ENCODE assay signal across 16 cellular contexts in genomic region chr13:94303644-94304174, GRCh38.
DNase-seq lines count a peak whose midpoint lies in the region; ATAC-seq and TF ChIP-seq lines count a peak whose summit lies in the region.
"Had no signal": no experiment of that assay in that cellular context is flagged by ENCODE, and none has a peak within 500 bp of the region (broad histone marks: within the 10 kb centered on the region; RNA-seq: fewer than 3 reads in every experiment).

No MANE protein-coding gene starts in this region.

- intact Hi-C loops in MCF 10A (cut with micrococcal nuclease) = loop anchor here (10.0 kb wide), 1 partner anchor 69 kb away; no protein-coding TSS in a partner anchor
- intact Hi-C loops in breast epithelium (cut with DNase I; ENCODE audit: low total_unique reads) = no loop called here
- intact Hi-C loops in right lobe of liver (cut with DNase I) = no loop called here
- intact Hi-C loops in upper lobe of right lung (cut with DNase I) = no loop called here
- intact Hi-C loops in Caco-2 (cut with micrococcal nuclease; ENCODE audit: unreplicated experiment) = no loop called here

- H3K4me3 ChIP-seq in breast epithelium (no peak overlapping the region), endodermal cell (ENCODE audit: low read length) (no peak overlapping the region), right lobe of liver (no peak overlapping the region), upper lobe of right lung (no peak overlapping the region), Caco-2 (ENCODE audit: low read depth, low read length) (no peak overlapping the region)
- H3K4me3 ChIP-seq: GM23248, K562 had no signal

- H3K9me3 Mint-ChIP-seq in MCF 10A (ENCODE audit: unreplicated experiment) (no peaks in the 10 kb centered on the region), endodermal cell (peaks cover 2% of the 10 kb centered on the region), Caco-2 (ENCODE audit: unreplicated experiment) (no peaks in the 10 kb centered on the region)

- TF ChIP-seq CTCF in MCF 10A (IDR thresholded peaks at IDR 0.05; ENCODE audit: unreplicated experiment) (no peak), breast epithelium (IDR thresholded peaks at IDR 0.05) (no peak), endodermal cell (conservative IDR thresholded peaks at IDR 0.05) (no peak), right lobe of liver (IDR thresholded peaks at IDR 0.05) (no peak), upper lobe of right lung (IDR thresholded peaks at IDR 0.05) (no peak), Caco-2 (IDR thresholded peaks at IDR 0.05; ENCODE audit: insufficient read depth in 1 of 2, low read depth in 1 of 2, low read length in 1 of 2, severe bottlenecking in 1 of 2, unreplicated experiment in 1 of 2) (no peak)

- no peak overlapping the region for H3K27ac ChIP-seq in breast epithelium
- H3K27ac ChIP-seq in endodermal cell (ENCODE audit: low read depth, low read length) = no peak overlapping the region
- H3K27ac ChIP-seq in right lobe of liver = peak overlapping the region; percentile 47 to 79 (median 53)
- no peak overlapping the region for H3K27ac ChIP-seq in upper lobe of right lung
- H3K27ac ChIP-seq: GM23248 had no signal

- POLR2A ChIA-PET in MCF 10A (lab: Yijun Ruan, JAX) (interaction anchor here (0.6 to 1.8 kb wide), 8 partner anchors 12 to 1039 kb away, joined by 3 to 6 read pairs (median 4); no protein-coding TSS in a partner anchor), Caco-2 (lab: Charles Lee) (no interaction called here)

- ATAC-seq in right lobe of liver (peak; percentile 65 to 83 (median 73)), upper lobe of right lung (no peak)
- ATAC-seq: K562, Right ventricle myocardium inferior had no signal

- DNase-seq in MCF 10A (ENCODE audit: unreplicated experiment) (no peak), breast epithelium (ENCODE audit: low spot score in 2 of 2) (no peak), endodermal cell (no peak), right lobe of liver (no peak), upper lobe of right lung (no peak), NCI-H526 treated with DMSO at 0.1 percent for 48 hours (lab: John Stamatoyannopoulos, UW) (no peak), Caco-2 (no peak), NCI-H2227 (lab: John Stamatoyannopoulos, UW; ENCODE audit: unreplicated experiment) (no peak)
- DNase-seq: C1 segment of cervical spinal cord, GM23248, NCI-H1436 treated with DMSO at 0.1 percent for 48 hours, NCI-H2081 treated with DMSO at 0.1 percent for 48 hours, NCI-H748 treated with DMSO at 0.1 percent for 48 hours, SK-N-SH had no signal

- H3K27me3 Mint-ChIP-seq in MCF 10A (ENCODE audit: insufficient read depth, unreplicated experiment) (no peaks in the 10 kb centered on the region), endodermal cell (ENCODE audit: insufficient read depth) (no peaks in the 10 kb centered on the region), Caco-2 (ENCODE audit: insufficient read depth, unreplicated experiment) (peaks cover 7% of the 10 kb centered on the region)

- no peaks in the 10 kb centered on the region for H3K36me3 Mint-ChIP-seq in MCF 10A (ENCODE audit: insufficient read depth, unreplicated experiment)
- H3K36me3 Mint-ChIP-seq in endodermal cell (ENCODE audit: low read depth) = no peaks in the 10 kb centered on the region
- H3K36me3 Mint-ChIP-seq in Caco-2 (ENCODE audit: insufficient read depth, unreplicated experiment) = no peaks in the 10 kb centered on the region

- TF ChIP-seq POLR2A in breast epithelium (IDR thresholded peaks at IDR 0.05) = no peak
- no peak for TF ChIP-seq POLR2A in right lobe of liver (IDR thresholded peaks at IDR 0.05)

- H3K4me1 Mint-ChIP-seq in MCF 10A (ENCODE audit: insufficient read depth, unreplicated experiment) (peaks cover 21% of the 10 kb centered on the region), endodermal cell (peaks cover 29% of the 10 kb centered on the region), Caco-2 (ENCODE audit: low read depth, unreplicated experiment) (peaks cover 8% of the 10 kb centered on the region)

- H3K27ac Mint-ChIP-seq in MCF 10A (ENCODE audit: low read depth, unreplicated experiment) (peak overlapping the region; percentile 61), endodermal cell (peak overlapping the region; percentile 87), Caco-2 (ENCODE audit: unreplicated experiment) (no peak overlapping the region)

- H3K9me3 ChIP-seq in breast epithelium (no peaks in the 10 kb centered on the region), endodermal cell (ENCODE audit: control insufficient read depth, low read length) (no peaks in the 10 kb centered on the region), right lobe of liver (no peaks in the 10 kb centered on the region), upper lobe of right lung (no peaks in the 10 kb centered on the region), Caco-2 (no peaks in the 10 kb centered on the region)
- H3K9me3 ChIP-seq: SK-N-SH had no signal

- H3K4me1 ChIP-seq in breast epithelium (no peaks in the 10 kb centered on the region), endodermal cell (ENCODE audit: control insufficient read depth, insufficient read depth, low read length) (peaks cover 26% of the 10 kb centered on the region), right lobe of liver (peaks cover 0 to 29% (median 11%) of the 10 kb centered on the region in 4 donors), upper lobe of right lung (no peaks in the 10 kb centered on the region), Caco-2 (no peaks in the 10 kb centered on the region)

- H3K4me3 Mint-ChIP-seq in MCF 10A (ENCODE audit: unreplicated experiment) = no peak overlapping the region
- peak overlapping the region; percentile 24 for H3K4me3 Mint-ChIP-seq in endodermal cell
- no peak overlapping the region for H3K4me3 Mint-ChIP-seq in Caco-2 (ENCODE audit: unreplicated experiment)

- no peak overlapping the region for H3K9ac ChIP-seq in endodermal cell (ENCODE audit: extremely low read depth, low read length, poor library complexity, severe bottlenecking)
- H3K9ac ChIP-seq: GM23248, SK-N-SH had no signal

- no peaks in the 10 kb centered on the region for H3K27me3 ChIP-seq in breast epithelium
- no peaks in the 10 kb centered on the region for H3K27me3 ChIP-seq in endodermal cell (ENCODE audit: control insufficient read depth, insufficient read depth, low read length, poor library complexity, severe bottlenecking)
- no peaks in the 10 kb centered on the region for H3K27me3 ChIP-seq in right lobe of liver
- no peaks in the 10 kb centered on the region for H3K27me3 ChIP-seq in upper lobe of right lung
- H3K27me3 ChIP-seq in Caco-2 (replicated peaks; ENCODE audit: control insufficient read depth, insufficient read depth, low read length) = no peaks in the 10 kb centered on the region

- H3K36me3 ChIP-seq in breast epithelium (no peaks in the 10 kb centered on the region), endodermal cell (ENCODE audit: control insufficient read depth, insufficient read depth, low read length) (no peaks in the 10 kb centered on the region), right lobe of liver (no peaks in the 10 kb centered on the region), upper lobe of right lung (no peaks in the 10 kb centered on the region), Caco-2 (ENCODE audit: control insufficient read depth, insufficient read depth, low read length) (no peaks in the 10 kb centered on the region)

- CTCF ChIA-PET in MCF 10A (lab: Yijun Ruan, JAX) (interaction anchor here (1.4 kb wide), 1 partner anchor 1075 kb away, joined by 4 read pairs; no protein-coding TSS in a partner anchor), Caco-2 (lab: Charles Lee) (no interaction called here)

- 19 to 33% methylated on average over 4 to 7 of the region's 7 CpGs for WGBS in endodermal cell (ENCODE audit: insufficient coverage in 1 of 2, insufficient read length in 1 of 2), 2 experiments
- WGBS in right lobe of liver (ENCODE audit: insufficient coverage, low coverage, low lambda C conversion rate, missing lambda C conversion rate) = 27% methylated on average over 7 of the region's 7 CpGs

- no TSS peak for BruUV-seq in MCF 10A (replicated peaks; lab: Mats Ljungman, UMichigan)
- no TSS peak for BruUV-seq in Caco-2 (replicated peaks; lab: Mats Ljungman, UMichigan)

Comparison
In these comparisons a context has a peak if more than half of its experiments do, and no peak if none do; other contexts are left out.
1. H3K27ac ChIP-seq: peak in right lobe of liver (3 of 3); none in breast epithelium (0 of 2), endodermal cell (single experiment) and upper lobe of right lung (single experiment).